1 cellular context compared by ENCODE assay signal in the genomic region with DNA sequence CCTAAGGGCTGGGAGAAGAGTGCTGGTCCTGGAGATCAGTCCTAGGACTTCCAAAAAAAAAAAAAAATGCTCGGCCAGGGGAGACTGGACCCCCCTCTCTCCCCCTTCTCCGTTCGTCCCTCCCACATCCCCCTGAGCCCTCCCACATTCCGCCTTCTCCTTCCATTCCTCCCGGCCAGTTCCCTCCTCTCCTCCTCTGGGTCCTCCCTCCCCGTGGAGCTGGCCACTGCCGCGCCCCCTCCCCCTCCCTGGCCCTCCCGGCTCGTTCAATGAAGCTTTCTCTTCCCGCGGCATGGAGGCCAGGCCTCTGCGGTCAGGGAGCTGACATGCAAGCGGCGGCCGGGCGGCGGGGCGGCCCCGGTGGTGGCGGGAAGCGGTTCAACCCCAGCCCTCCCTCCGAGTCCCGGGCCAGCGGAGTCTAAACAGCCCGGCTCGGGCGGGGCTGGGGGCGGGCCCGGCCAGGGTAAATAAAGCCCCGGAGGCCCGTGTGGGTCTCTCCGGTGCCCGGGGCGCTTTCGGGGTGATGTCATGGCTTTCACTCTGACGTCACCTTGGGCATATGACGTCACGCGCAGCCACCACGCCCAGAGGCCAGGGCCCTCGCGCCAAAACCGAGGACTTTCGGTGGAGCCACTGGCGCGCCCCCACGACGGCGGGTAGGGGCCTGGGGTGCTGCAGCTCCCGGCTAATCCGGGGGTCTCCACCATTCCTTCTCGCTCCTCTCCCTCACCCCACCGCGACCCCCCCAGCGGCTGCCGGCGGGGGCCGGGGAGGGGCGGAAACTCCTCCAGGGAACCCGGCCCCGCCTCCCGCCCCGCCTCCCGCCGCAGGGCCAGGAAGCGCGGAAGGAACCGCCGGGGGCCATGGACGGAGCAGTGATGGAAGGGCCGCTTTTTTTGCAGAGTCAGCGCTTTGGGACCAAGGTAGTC.
A peak's percentile ranks its signal among the peaks of the same experiment; 100 is the strongest.
TF ChIP-seq lines count a peak whose summit lies in the region.

A gene (plus strand): TSS at position 829 of the 929 bp plus-strand sequence. CDS start 35 bp downstream, at position 864.
A gene with protein sequence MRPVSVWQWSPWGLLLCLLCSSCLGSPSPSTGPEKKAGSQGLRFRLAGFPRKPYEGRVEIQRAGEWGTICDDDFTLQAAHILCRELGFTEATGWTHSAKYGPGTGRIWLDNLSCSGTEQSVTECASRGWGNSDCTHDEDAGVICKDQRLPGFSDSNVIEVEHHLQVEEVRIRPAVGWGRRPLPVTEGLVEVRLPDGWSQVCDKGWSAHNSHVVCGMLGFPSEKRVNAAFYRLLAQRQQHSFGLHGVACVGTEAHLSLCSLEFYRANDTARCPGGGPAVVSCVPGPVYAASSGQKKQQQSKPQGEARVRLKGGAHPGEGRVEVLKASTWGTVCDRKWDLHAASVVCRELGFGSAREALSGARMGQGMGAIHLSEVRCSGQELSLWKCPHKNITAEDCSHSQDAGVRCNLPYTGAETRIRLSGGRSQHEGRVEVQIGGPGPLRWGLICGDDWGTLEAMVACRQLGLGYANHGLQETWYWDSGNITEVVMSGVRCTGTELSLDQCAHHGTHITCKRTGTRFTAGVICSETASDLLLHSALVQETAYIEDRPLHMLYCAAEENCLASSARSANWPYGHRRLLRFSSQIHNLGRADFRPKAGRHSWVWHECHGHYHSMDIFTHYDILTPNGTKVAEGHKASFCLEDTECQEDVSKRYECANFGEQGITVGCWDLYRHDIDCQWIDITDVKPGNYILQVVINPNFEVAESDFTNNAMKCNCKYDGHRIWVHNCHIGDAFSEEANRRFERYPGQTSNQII (minus strand): TSS at position 51 of the 929 bp plus-strand sequence. CDS start 1,308 bp downstream, outside the sequence.

TF ChIP-seq in IMR-90, 13 proteins besides CTCF, POLR2A, EP300 and RAD21:
- TF ChIP-seq SMC3 (IDR thresholded peaks at IDR 0.05; ENCODE audit: low read depth, low read length) (no peak), RCOR1 (IDR thresholded peaks at IDR 0.05; ENCODE audit: insufficient replicate concordance, low read length) (no peak), MAFK (IDR thresholded peaks at IDR 0.05; ENCODE audit: low read depth, low read length) (peak; percentile 99), MAZ (IDR thresholded peaks at IDR 0.05; ENCODE audit: borderline replicate concordance, low read depth, low read length) (peak; percentile 91), CEBPB (IDR thresholded peaks at IDR 0.05; ENCODE audit: low read depth, low read length) (no peak), FOS (IDR thresholded peaks at IDR 0.05; ENCODE audit: low read depth, low read length) (no peak), RFX5 (IDR thresholded peaks at IDR 0.05; ENCODE audit: low read depth, low read length) (no peak)
- TF ChIP-seq, protein P1, sequence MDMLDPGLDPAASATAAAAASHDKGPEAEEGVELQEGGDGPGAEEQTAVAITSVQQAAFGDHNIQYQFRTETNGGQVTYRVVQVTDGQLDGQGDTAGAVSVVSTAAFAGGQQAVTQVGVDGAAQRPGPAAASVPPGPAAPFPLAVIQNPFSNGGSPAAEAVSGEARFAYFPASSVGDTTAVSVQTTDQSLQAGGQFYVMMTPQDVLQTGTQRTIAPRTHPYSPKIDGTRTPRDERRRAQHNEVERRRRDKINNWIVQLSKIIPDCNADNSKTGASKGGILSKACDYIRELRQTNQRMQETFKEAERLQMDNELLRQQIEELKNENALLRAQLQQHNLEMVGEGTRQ (IDR thresholded peaks at IDR 0.05; ENCODE audit: low read depth, low read length): no peak
- TF ChIP-seq, protein P2, sequence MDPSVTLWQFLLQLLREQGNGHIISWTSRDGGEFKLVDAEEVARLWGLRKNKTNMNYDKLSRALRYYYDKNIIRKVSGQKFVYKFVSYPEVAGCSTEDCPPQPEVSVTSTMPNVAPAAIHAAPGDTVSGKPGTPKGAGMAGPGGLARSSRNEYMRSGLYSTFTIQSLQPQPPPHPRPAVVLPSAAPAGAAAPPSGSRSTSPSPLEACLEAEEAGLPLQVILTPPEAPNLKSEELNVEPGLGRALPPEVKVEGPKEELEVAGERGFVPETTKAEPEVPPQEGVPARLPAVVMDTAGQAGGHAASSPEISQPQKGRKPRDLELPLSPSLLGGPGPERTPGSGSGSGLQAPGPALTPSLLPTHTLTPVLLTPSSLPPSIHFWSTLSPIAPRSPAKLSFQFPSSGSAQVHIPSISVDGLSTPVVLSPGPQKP (IDR thresholded peaks at IDR 0.05; ENCODE audit: borderline replicate concordance, low read depth, low read length): no peak
TF ChIP-seq in IMR-90: peak in this region for 2.
